Comparison of ENCODE assay signal across 8 cellular contexts in the genomic region with DNA sequence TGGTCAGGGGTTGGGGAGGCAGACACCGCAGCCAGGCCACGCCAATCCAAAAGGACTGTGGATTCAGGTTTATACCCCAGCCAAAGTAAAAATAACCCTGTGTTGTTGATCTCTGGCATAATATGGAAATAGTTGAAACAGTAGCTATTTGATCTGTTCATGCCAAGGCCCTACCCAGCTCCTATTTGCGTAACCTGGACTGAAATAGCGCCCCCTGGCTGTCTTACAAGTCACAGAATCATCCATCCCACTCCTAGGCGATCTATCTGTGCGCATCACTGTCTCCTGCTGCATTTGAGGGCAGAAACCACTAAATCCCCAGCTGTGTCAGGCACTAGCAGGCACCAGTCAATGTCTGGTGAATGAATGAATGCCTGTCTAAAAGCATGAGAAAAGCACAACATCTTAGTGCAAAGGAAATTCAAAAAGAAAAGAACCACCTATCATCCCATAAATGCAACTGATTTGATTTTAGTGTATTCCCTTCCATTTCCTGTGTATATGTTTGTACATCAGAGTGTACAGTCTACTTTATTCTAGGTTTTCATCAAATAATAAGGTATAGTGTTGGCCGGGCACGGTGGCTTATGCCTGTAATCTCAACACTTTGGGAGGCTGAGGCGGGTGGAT.
DNase-seq lines count a peak whose midpoint lies in the region; ATAC-seq and TF ChIP-seq lines count a peak whose summit lies in the region.
"Had no signal": no experiment of that assay in that cellular context is flagged by ENCODE, and none has a peak within 500 bp of the region (broad histone marks: within the 10 kb centered on the region; RNA-seq: fewer than 3 reads in every experiment).

No MANE protein-coding gene starts in this region.

- H3K4me2 ChIP-seq in MM.1S (ENCODE audit: low read depth, low read length) = no peak overlapping the region

- no peaks in the 10 kb centered on the region for H3K36me3 Mint-ChIP-seq in activated CD4-positive, alpha-beta T cell treated with anti-CD3 and anti-CD28 coated beads for 36 hours (ENCODE audit: low read depth)
- H3K36me3 Mint-ChIP-seq: activated naive CD4-positive, alpha-beta T cell treated with anti-CD3 and anti-CD28 coated beads, Interleukin-2, amount 50 U/mL, for 24 hours had no signal

- intact Hi-C loops in activated CD4-positive, alpha-beta T cell treated with anti-CD3 and anti-CD28 coated beads for 36 hours (cut with DNase I, micrococcal nuclease) = loop anchor here (1.0 to 2.0 kb wide), 5 partner anchors 115 to 629 kb away; no protein-coding TSS in a partner anchor

- H4K20me1 ChIP-seq in MM.1S (ENCODE audit: insufficient read depth, low read length) = no peaks in the 10 kb centered on the region

- H3K27ac Mint-ChIP-seq in activated CD4-positive, alpha-beta T cell treated with anti-CD3 and anti-CD28 coated beads for 36 hours = no peak overlapping the region
- H3K27ac Mint-ChIP-seq: activated naive CD4-positive, alpha-beta T cell treated with anti-CD3 and anti-CD28 coated beads, Interleukin-2, amount 50 U/mL, for 24 hours had no signal

- CTCF ChIA-PET in activated CD4-positive, alpha-beta T cell treated with anti-CD3 and anti-CD28 coated beads for 36 hours (lab: Charles Lee) = interaction anchor here (0.6 to 6.1 kb wide), 49 partner anchors 9 to 631 kb away, joined by 3 to 89 read pairs (median 4); partner anchors contain the start of gene TLL2

- no peak overlapping the region for H3K4me3 ChIP-seq in GM12864 (ENCODE audit: low read depth, low read length)
- no peak overlapping the region for H3K4me3 ChIP-seq in MM.1S (ENCODE audit: low read length)

- H3K27ac ChIP-seq in MM.1S (ENCODE audit: low read length) = no peak overlapping the region

- H3K36me3 ChIP-seq in MM.1S (replicated peaks; ENCODE audit: insufficient read depth, low read length) = no peaks in the 10 kb centered on the region

- no peaks in the 10 kb centered on the region for H3K27me3 Mint-ChIP-seq in activated CD4-positive, alpha-beta T cell treated with anti-CD3 and anti-CD28 coated beads for 36 hours
- H3K27me3 Mint-ChIP-seq: activated naive CD4-positive, alpha-beta T cell treated with anti-CD3 and anti-CD28 coated beads, Interleukin-2, amount 50 U/mL, for 24 hours had no signal

- H3K4me1 Mint-ChIP-seq in activated CD4-positive, alpha-beta T cell treated with anti-CD3 and anti-CD28 coated beads for 36 hours = no peaks in the 10 kb centered on the region
- H3K4me1 Mint-ChIP-seq: activated naive CD4-positive, alpha-beta T cell treated with anti-CD3 and anti-CD28 coated beads, Interleukin-2, amount 50 U/mL, for 24 hours had no signal

- H3K9me2 ChIP-seq in MM.1S (replicated peaks; ENCODE audit: insufficient read depth, low read length) = no peaks in the 10 kb centered on the region

- no peaks in the 10 kb centered on the region for H3K9me3 Mint-ChIP-seq in activated CD4-positive, alpha-beta T cell treated with anti-CD3 and anti-CD28 coated beads for 36 hours (ENCODE audit: low read depth)
- H3K9me3 Mint-ChIP-seq: activated naive CD4-positive, alpha-beta T cell treated with anti-CD3 and anti-CD28 coated beads, Interleukin-2, amount 50 U/mL, for 24 hours had no signal

- peak; percentile 86 for TF ChIP-seq CTCF in GM12864 (IDR thresholded peaks at IDR 0.05; ENCODE audit: low read depth, low read length, missing control alignments)
- TF ChIP-seq CTCF in MM.1S (IDR thresholded peaks at IDR 0.05; ENCODE audit: low read length) = peak; percentile 76

- H3K9me3 ChIP-seq in MM.1S (replicated peaks; ENCODE audit: insufficient read depth, low read length) = no peaks in the 10 kb centered on the region

- POLR2A ChIA-PET in activated CD4-positive, alpha-beta T cell treated with anti-CD3 and anti-CD28 coated beads for 36 hours (lab: Charles Lee) = no interaction called here

- H3K4me1 ChIP-seq in MM.1S (ENCODE audit: low read length) = peaks cover 11% of the 10 kb centered on the region

- H3F3A ChIP-seq in MM.1S (ENCODE audit: insufficient read depth, low read length) = peaks cover 3% of the 10 kb centered on the region; the same call in 1 of the 2 replicates

- no peaks in the 10 kb centered on the region for H3K27me3 ChIP-seq in MM.1S (replicated peaks; ENCODE audit: insufficient read depth, low read length)

- H3K4me3 Mint-ChIP-seq in activated CD4-positive, alpha-beta T cell treated with anti-CD3 and anti-CD28 coated beads for 36 hours = no peak overlapping the region
- H3K4me3 Mint-ChIP-seq: activated naive CD4-positive, alpha-beta T cell treated with anti-CD3 and anti-CD28 coated beads, Interleukin-2, amount 50 U/mL, for 24 hours had no signal

- H3K79me2 ChIP-seq in MM.1S (ENCODE audit: low read length) = no peaks in the 10 kb centered on the region

- peak; percentile 89 for ATAC-seq in activated CD4-positive, alpha-beta T cell treated with anti-CD3 and anti-CD28 coated beads for 36 hours
- no peak for ATAC-seq in HG02970 (IDR thresholded peaks at IDR 0.05; ENCODE audit: low FRiP score, unreplicated experiment)

- H2AFZ ChIP-seq in MM.1S (ENCODE audit: low read length) = no peak overlapping the region

- H3K9ac ChIP-seq in MM.1S (ENCODE audit: low read length) = no peak overlapping the region

- peak; percentile 46 for DNase-seq in GM12864 (ENCODE audit: low read depth)
- DNase-seq in MM.1S = peak; percentile 33
- DNase-seq in activated CD4-positive, alpha-beta T cell treated with anti-CD3 and anti-CD28 coated beads for 36 hours = peak; percentile 81
- peak; percentile 28 for DNase-seq in effector CD4-positive, alpha-beta T cell
- peak; percentile 74 to 82 for DNase-seq in lung microvascular endothelial cell (ENCODE audit: low read depth in 2 of 2)
- peak; percentile 12 to 19 for DNase-seq in stimulated activated CD8-positive, alpha-beta memory T cell treated with anti-CD3 and anti-CD28 coated beads, Interleukin-2, amount 100 ng/mL, for 1 hour (ENCODE audit: low read depth in 2 of 2)

Comparison
In these comparisons a context has a peak if more than half of its experiments do, and no peak if none do; other contexts are left out.
1. DNase-seq: peak in every context shown above with its lines; median percentile 81 in activated CD4-positive, alpha-beta T cell treated with anti-CD3 and anti-CD28 coated beads for 36 hours; 78 in lung microvascular endothelial cell; 46 in GM12864; 33 in MM.1S; 28 in effector CD4-positive, alpha-beta T cell; 16 in stimulated activated CD8-positive, alpha-beta memory T cell treated with anti-CD3 and anti-CD28 coated beads, Interleukin-2, amount 100 ng/mL, for 1 hour.